In the genomic region with DNA sequence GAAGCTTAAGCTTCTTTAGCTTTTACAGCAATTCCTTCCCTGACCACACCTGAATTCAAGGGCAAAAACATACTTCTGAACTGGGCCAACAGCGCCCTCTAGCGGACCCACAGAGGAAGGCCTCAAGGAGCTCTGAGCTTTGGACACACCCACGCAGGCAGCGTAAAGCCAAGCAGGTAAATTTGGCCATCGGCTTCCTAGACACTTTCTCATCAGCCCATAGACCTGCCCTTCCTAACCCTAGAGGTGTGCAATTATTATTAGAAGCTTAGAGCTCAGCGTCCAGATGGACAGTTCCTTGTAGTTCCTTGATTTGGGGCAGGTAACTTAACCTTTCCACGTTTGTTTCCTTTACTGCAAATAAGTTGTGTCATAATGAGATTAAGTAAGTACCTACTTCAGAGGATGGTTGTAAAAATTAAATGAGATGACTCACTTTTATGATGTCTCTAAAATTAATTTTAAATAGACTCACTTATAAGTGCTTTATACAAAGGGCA, we compare ENCODE assay signal across 9 cellular contexts. TPM values are rescaled to one million over a fixed set of nuclear protein-coding genes. Genes with fewer than 3 reads are reported as not detected.
DNase-seq lines count a peak whose midpoint lies in the region; ATAC-seq, FAIRE-seq and TF ChIP-seq lines count a peak whose summit lies in the region.
"Had no signal": no experiment of that assay in that cellular context is flagged by ENCODE, and none has a peak within 500 bp of the region (broad histone marks: within the 10 kb centered on the region; RNA-seq: fewer than 3 reads in every experiment).

No MANE protein-coding gene starts in this region.

- no peak overlapping the region for H3K27ac ChIP-seq in left lung
- H3K27ac ChIP-seq: skin epidermis had no signal

- intact Hi-C loops in left lung (cut with DNase I) = no loop called here

- no peaks in the 10 kb centered on the region for H3K9me3 ChIP-seq in left lung

- FAIRE-seq in bronchial epithelial cell (lab: Jason Lieb, UNC) = no peak

- peaks cover 21% of the 10 kb centered on the region for H3K27me3 Mint-ChIP-seq in WTC11 (ENCODE audit: low read depth)

- H3K36me3 ChIP-seq in bronchial epithelial cell (ENCODE audit: control insufficient read depth, insufficient read depth, low read length) (no peaks in the 10 kb centered on the region), left lung (no peaks in the 10 kb centered on the region)

- peaks cover 31% of the 10 kb centered on the region for H3K4me1 Mint-ChIP-seq in WTC11

- TF ChIP-seq CTCF in AG04449 (IDR thresholded peaks at IDR 0.05; ENCODE audit: insufficient read depth, low read length, missing control alignments) (peak; percentile 87), WTC11 (IDR thresholded peaks at IDR 0.05) (peak; percentile 99), bronchial epithelial cell (IDR thresholded peaks at IDR 0.05; ENCODE audit: insufficient read depth, low read length, severe bottlenecking) (peak; percentile 98), left lung (IDR thresholded peaks at IDR 0.05) (peak; percentile 80 to 90)

- no peaks in the 10 kb centered on the region for H3K36me3 Mint-ChIP-seq in WTC11

- H3K4me1 ChIP-seq in left lung = peaks cover 0 to 2% of the 10 kb centered on the region in 2 donors

- H3K4me3 Mint-ChIP-seq in WTC11 = no peak overlapping the region

- peaks cover 11% of the 10 kb centered on the region for H3K9me3 Mint-ChIP-seq in WTC11

- no peaks in the 10 kb centered on the region for H3K27me3 ChIP-seq in bronchial epithelial cell (ENCODE audit: control insufficient read depth, insufficient read depth, low read length)
- H3K27me3 ChIP-seq in left lung = peaks cover 6 to 18% of the 10 kb centered on the region in 2 donors

- CTCF ChIA-PET in AG04449 (lab: Yijun Ruan, JAX) = interaction anchor here (0.7 to 3.8 kb wide), 24 partner anchors 9 to 1714 kb away, joined by 3 to 70 read pairs (median 5); a partner anchor contains a TSS
- CTCF ChIA-PET in WTC11 (lab: Charles Lee) = interaction anchor here (0.6 to 2.6 kb wide), 78 partner anchors 8 to 1306 kb away, joined by 3 to 72 read pairs (median 5); a partner anchor contains a TSS

- ATAC-seq in WTC11 = peak; percentile 95
- peak; percentile 97 for ATAC-seq in left lung

- POLR2A ChIA-PET in AG04449 (lab: Yijun Ruan, JAX) = no interaction called here
- POLR2A ChIA-PET in WTC11 (lab: Charles Lee) = no interaction called here

- H3K27ac Mint-ChIP-seq in WTC11 = no peak overlapping the region

- DNase-seq in AG04449 (ENCODE audit: low read depth, low spot score) (no peak), GM19240 (ENCODE audit: insufficient read length, low spot score) (peak; percentile 41), NCI-H2196 treated with DMSO at 0.1 percent for 48 hours (lab: John Stamatoyannopoulos, UW; ENCODE audit: unreplicated experiment) (peak; percentile 4), WTC11 (ENCODE audit: low spot score) (peak; percentile 85), bronchial epithelial cell (ENCODE audit: low read depth) (peak; percentile 69), left lung (peak; percentile 64 to 86), cerebellar nuclear complex (lab: John Stamatoyannopoulos, UW) (no peak)
- DNase-seq in stimulated activated CD4-positive, alpha-beta T cell treated with anti-CD3 and anti-CD28 coated beads, TNF-alpha, amount 100 ng/mL, for 4 hours (ENCODE audit: low read depth in 3 of 3) = peak; percentile 43 to 52 (median 49)

- no peak overlapping the region for H3K4me3 ChIP-seq in AG04449 (ENCODE audit: low read depth, low read length)
- H3K4me3 ChIP-seq in bronchial epithelial cell (ENCODE audit: low read depth, low read length) = no peak overlapping the region
- H3K4me3 ChIP-seq in left lung = no peak overlapping the region
- H3K4me3 ChIP-seq: skin epidermis had no signal

TF ChIP-seq in WTC11, 78 proteins besides CTCF, POLR2A, EP300 and RAD21 (continues in another document):
- TF ChIP-seq TP53 (CRISPR knock-in tag; IDR thresholded peaks at IDR 0.05) (no peak), JUN (CRISPR knock-in tag; IDR thresholded peaks at IDR 0.05) (no peak), NR3C1 (CRISPR knock-in tag; conservative IDR thresholded peaks at IDR 0.05; ENCODE audit: low read depth) (no peak), OVOL2 (CRISPR knock-in tag; IDR thresholded peaks at IDR 0.05; ENCODE audit: borderline replicate concordance) (no peak), ZNF263 (CRISPR knock-in tag; IDR thresholded peaks at IDR 0.05; ENCODE audit: low read depth) (no peak), FOXJ3 (CRISPR knock-in tag; IDR thresholded peaks at IDR 0.05; ENCODE audit: borderline replicate concordance) (no peak), NR1H2 (CRISPR knock-in tag; IDR thresholded peaks at IDR 0.05) (no peak), JAZF1 (CRISPR knock-in tag; IDR thresholded peaks at IDR 0.05) (no peak)
- TF ChIP-seq, protein P1, sequence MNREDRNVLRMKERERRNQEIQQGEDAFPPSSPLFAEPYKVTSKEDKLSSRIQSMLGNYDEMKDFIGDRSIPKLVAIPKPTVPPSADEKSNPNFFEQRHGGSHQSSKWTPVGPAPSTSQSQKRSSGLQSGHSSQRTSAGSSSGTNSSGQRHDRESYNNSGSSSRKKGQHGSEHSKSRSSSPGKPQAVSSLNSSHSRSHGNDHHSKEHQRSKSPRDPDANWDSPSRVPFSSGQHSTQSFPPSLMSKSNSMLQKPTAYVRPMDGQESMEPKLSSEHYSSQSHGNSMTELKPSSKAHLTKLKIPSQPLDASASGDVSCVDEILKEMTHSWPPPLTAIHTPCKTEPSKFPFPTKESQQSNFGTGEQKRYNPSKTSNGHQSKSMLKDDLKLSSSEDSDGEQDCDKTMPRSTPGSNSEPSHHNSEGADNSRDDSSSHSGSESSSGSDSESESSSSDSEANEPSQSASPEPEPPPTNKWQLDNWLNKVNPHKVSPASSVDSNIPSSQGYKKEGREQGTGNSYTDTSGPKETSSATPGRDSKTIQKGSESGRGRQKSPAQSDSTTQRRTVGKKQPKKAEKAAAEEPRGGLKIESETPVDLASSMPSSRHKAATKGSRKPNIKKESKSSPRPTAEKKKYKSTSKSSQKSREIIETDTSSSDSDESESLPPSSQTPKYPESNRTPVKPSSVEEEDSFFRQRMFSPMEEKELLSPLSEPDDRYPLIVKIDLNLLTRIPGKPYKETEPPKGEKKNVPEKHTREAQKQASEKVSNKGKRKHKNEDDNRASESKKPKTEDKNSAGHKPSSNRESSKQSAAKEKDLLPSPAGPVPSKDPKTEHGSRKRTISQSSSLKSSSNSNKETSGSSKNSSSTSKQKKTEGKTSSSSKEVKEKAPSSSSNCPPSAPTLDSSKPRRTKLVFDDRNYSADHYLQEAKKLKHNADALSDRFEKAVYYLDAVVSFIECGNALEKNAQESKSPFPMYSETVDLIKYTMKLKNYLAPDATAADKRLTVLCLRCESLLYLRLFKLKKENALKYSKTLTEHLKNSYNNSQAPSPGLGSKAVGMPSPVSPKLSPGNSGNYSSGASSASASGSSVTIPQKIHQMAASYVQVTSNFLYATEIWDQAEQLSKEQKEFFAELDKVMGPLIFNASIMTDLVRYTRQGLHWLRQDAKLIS (CRISPR knock-in tag; IDR thresholded peaks at IDR 0.05; ENCODE audit: borderline replicate concordance) = no peak
- TF ChIP-seq, protein P2, sequence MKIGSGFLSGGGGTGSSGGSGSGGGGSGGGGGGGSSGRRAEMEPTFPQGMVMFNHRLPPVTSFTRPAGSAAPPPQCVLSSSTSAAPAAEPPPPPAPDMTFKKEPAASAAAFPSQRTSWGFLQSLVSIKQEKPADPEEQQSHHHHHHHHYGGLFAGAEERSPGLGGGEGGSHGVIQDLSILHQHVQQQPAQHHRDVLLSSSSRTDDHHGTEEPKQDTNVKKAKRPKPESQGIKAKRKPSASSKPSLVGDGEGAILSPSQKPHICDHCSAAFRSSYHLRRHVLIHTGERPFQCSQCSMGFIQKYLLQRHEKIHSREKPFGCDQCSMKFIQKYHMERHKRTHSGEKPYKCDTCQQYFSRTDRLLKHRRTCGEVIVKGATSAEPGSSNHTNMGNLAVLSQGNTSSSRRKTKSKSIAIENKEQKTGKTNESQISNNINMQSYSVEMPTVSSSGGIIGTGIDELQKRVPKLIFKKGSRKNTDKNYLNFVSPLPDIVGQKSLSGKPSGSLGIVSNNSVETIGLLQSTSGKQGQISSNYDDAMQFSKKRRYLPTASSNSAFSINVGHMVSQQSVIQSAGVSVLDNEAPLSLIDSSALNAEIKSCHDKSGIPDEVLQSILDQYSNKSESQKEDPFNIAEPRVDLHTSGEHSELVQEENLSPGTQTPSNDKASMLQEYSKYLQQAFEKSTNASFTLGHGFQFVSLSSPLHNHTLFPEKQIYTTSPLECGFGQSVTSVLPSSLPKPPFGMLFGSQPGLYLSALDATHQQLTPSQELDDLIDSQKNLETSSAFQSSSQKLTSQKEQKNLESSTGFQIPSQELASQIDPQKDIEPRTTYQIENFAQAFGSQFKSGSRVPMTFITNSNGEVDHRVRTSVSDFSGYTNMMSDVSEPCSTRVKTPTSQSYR (CRISPR knock-in tag; IDR thresholded peaks at IDR 0.05) = no peak

RNA-seq across cellular contexts. Expression of a gene that starts 25.7 kb away (rescaled TPM):
- total RNA-seq in WTC11 (2021) = 34.6 to 42.1 TPM (median 36.8 TPM) in 3 replicates
- total RNA-seq in bronchial epithelial cell = 11.6 and 12.8 TPM in 2 replicates
- total RNA-seq in left lung = 10 to 100 TPM; 19.2 to 19.8 TPM

Comparison
In these comparisons a context has a peak if more than half of its experiments do, and no peak if none do; other contexts are left out.
1. DNase-seq: peak in GM19240 (single experiment), NCI-H2196 treated with DMSO at 0.1 percent for 48 hours (single experiment), WTC11 (single experiment), bronchial epithelial cell (single experiment), left lung (2 of 2) and stimulated activated CD4-positive, alpha-beta T cell treated with anti-CD3 and anti-CD28 coated beads, TNF-alpha, amount 100 ng/mL, for 4 hours (3 of 3); none in AG04449 (single experiment) and cerebellar nuclear complex (0 of 2).
2. Peak in every context shown above with its lines, with median percentiles within 50 percentile points of each other: CTCF ChIP-seq.